1 cellular context compared by ENCODE assay signal in the genomic region with DNA sequence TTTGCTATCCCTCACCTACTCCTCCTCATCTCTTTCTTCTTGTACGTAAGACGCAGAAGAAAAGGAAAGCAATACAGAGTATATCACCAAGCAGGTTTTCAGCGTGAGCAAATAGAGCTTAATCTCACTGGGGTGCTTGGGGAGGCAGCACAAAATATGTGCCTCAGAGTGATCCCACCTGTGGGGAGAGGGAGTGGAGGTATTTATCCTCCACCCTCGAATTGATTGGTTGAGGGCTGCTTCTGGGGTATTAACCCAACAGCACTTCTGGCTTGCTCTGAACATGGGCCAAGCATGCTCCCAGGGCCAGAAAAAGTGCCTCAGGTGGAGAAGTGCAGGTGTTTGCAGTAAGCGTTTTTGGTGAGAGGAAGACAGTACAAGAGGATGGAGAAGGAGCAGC.
TF ChIP-seq lines count a peak whose summit lies in the region.

No MANE protein-coding gene starts in this region.

TF ChIP-seq in H1, 55 proteins besides CTCF, POLR2A, EP300 and RAD21:
- TF ChIP-seq SAP30 (IDR thresholded peaks at IDR 0.05; ENCODE audit: insufficient read depth, insufficient replicate concordance, low read length): no peak
- no peak for TF ChIP-seq SP1 (IDR thresholded peaks at IDR 0.05; ENCODE audit: low read depth, low read length)
- TF ChIP-seq CBX5 (IDR thresholded peaks at IDR 0.05; ENCODE audit: low read depth, low read length): no peak
- no peak for TF ChIP-seq PHF8 (conservative IDR thresholded peaks at IDR 0.05; ENCODE audit: low read depth, low read length)
- no peak for TF ChIP-seq CEBPB (IDR thresholded peaks at IDR 0.05; ENCODE audit: low read depth, low read length)
- TF ChIP-seq MAFK (IDR thresholded peaks at IDR 0.05; ENCODE audit: low read depth, low read length): no peak
- TF ChIP-seq CHD1 (IDR thresholded peaks at IDR 0.05; ENCODE audit: low read depth, low read length): no peak
- TF ChIP-seq SIRT6 (IDR thresholded peaks at IDR 0.05; ENCODE audit: low read length): no peak
- TF ChIP-seq RBBP5 (IDR thresholded peaks at IDR 0.05; ENCODE audit: borderline replicate concordance, low read depth, low read length): no peak
- TF ChIP-seq, protein P1, sequence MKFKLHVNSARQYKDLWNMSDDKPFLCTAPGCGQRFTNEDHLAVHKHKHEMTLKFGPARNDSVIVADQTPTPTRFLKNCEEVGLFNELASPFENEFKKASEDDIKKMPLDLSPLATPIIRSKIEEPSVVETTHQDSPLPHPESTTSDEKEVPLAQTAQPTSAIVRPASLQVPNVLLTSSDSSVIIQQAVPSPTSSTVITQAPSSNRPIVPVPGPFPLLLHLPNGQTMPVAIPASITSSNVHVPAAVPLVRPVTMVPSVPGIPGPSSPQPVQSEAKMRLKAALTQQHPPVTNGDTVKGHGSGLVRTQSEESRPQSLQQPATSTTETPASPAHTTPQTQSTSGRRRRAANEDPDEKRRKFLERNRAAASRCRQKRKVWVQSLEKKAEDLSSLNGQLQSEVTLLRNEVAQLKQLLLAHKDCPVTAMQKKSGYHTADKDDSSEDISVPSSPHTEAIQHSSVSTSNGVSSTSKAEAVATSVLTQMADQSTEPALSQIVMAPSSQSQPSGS (IDR thresholded peaks at IDR 0.05; ENCODE audit: low read length): no peak
- TF ChIP-seq TEAD4 (IDR thresholded peaks at IDR 0.05; ENCODE audit: low read depth, low read length): no peak
- TF ChIP-seq JUND (IDR thresholded peaks at IDR 0.05; ENCODE audit: low read length): no peak
- TF ChIP-seq SUZ12 (IDR thresholded peaks at IDR 0.05; ENCODE audit: low read length): no peak
TF ChIP-seq in H1: peak in this region for 0.
